Comparison of ENCODE assay signal across 9 cellular contexts in genomic region chr4:27084685-27085356, GRCh38.
A peak's percentile ranks its signal among the peaks of the same experiment; 100 is the strongest.
DNase-seq lines count a peak whose midpoint lies in the region; ATAC-seq and TF ChIP-seq lines count a peak whose summit lies in the region.
"Had no signal": no experiment of that assay in that cellular context is flagged by ENCODE, and none has a peak within 500 bp of the region (broad histone marks: within the 10 kb centered on the region; RNA-seq: fewer than 3 reads in every experiment).

No MANE protein-coding gene starts in this region.

- no peak overlapping the region for H3K27ac ChIP-seq in ACC112 (ENCODE audit: low read depth, low read length)
- H3K27ac ChIP-seq: uterus had no signal

- H3K79me2 ChIP-seq in ACC112 (ENCODE audit: control insufficient read depth, insufficient read depth, low read length, unreplicated experiment): no peaks in the 10 kb centered on the region

- TF ChIP-seq POLR2A in GM18505 (IDR thresholded peaks at IDR 0.05; ENCODE audit: borderline replicate concordance, extremely low read depth, insufficient read depth, insufficient read length): no peak

- H2AFZ ChIP-seq in ACC112 (ENCODE audit: low read length, unreplicated experiment): peak overlapping the region; percentile 10

- peak overlapping the region; percentile 41 for H3K4me3 ChIP-seq in ACC112 (ENCODE audit: low read depth, low read length)
- H3K4me3 ChIP-seq in H7 (ENCODE audit: insufficient read depth, low read depth, low read length): peak overlapping the region; percentile 34

- DNase-seq in H7 (peak; percentile 75), activated T-cell treated with anti-CD3 and anti-CD28 coated beads for 4 hours (peak; percentile 4), head of caudate nucleus (peak; percentile 58 to 90 (median 80)), posterior cingulate gyrus (peak; percentile 50 to 94 (median 70)), RKO (ENCODE audit: low spot score) (no peak)

- peaks cover 3% of the 10 kb centered on the region for H3K4me1 ChIP-seq in ACC112 (ENCODE audit: control insufficient read depth, insufficient read depth, low read length, unreplicated experiment)
- H3K4me1 ChIP-seq: uterus had no signal

- H3K36me3 ChIP-seq in ACC112 (ENCODE audit: insufficient read depth, low read length) (no peaks in the 10 kb centered on the region), H7 (replicated peaks; ENCODE audit: control insufficient read depth, insufficient read depth, low read length) (no peaks in the 10 kb centered on the region)
- H3K36me3 ChIP-seq: uterus had no signal

- intact Hi-C loops in head of caudate nucleus (cut with DNase I): no loop called here
- intact Hi-C loops in posterior cingulate gyrus (cut with DNase I): loop anchor here (5.0 kb wide), 1 partner anchor 38 kb away; no protein-coding TSS in a partner anchor

- H3K27me3 ChIP-seq in ACC112 (ENCODE audit: insufficient read depth, low read length): peaks cover 97% of the 10 kb centered on the region
- peaks cover 8% of the 10 kb centered on the region; the same call in 1 of the 2 replicates for H3K27me3 ChIP-seq in H7 (ENCODE audit: control insufficient read depth, insufficient read depth, low read length)
- H3K27me3 ChIP-seq: uterus had no signal

- no peak for ATAC-seq in GM18505 (IDR thresholded peaks at IDR 0.05; ENCODE audit: unreplicated experiment)
- no peak for ATAC-seq in GM18867 (IDR thresholded peaks at IDR 0.05; ENCODE audit: unreplicated experiment)
